ENCODE assay signal across 21 cellular contexts in the genomic region with DNA sequence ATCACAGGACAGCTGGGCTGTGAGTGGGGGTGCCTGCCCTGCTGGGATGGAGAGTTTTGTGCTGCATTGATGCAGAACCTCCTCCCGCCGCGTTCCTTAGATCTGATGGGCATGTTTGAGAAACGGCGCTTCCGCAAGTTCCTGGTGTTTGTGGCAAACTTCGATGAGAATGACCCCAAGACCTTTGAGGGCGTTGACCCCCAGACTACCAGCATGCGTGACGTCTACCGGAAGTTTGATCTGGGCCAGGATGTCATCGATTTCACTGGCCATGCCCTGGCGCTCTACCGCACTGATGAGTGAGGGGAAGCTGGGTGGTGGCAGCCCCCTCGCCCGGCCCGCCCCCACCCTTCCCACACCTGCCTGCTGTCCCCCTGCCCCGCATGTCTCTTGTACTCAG. TPM values are rescaled to one million over a fixed set of nuclear protein-coding genes. Genes with fewer than 3 reads are reported as not detected.
A peak's percentile ranks its signal among the peaks of the same experiment; 100 is the strongest.
DNase-seq lines count a peak whose midpoint lies in the region; ATAC-seq and TF ChIP-seq lines count a peak whose summit lies in the region.
"Had no signal": no experiment of that assay in that cellular context is flagged by ENCODE, and none has a peak within 500 bp of the region (broad histone marks: within the 10 kb centered on the region; RNA-seq: fewer than 3 reads in every experiment).

No MANE protein-coding gene starts in this region.

- H3K4me3 ChIP-seq in right lobe of liver = no peak overlapping the region
- H3K4me3 ChIP-seq: BLaER1, GM23338 had no signal

- intact Hi-C loops in right lobe of liver (cut with DNase I) = no loop called here

- H3K4me1 ChIP-seq in right lobe of liver = peaks cover 0 to 3% (median 0%) of the 10 kb centered on the region in 4 donors

- ATAC-seq in activated naive CD8-positive, alpha-beta T cell treated with anti-CD3 and anti-CD28 coated beads, Interleukin-2, amount 10 ng/mL, durations not matched to agents 7 days and 5 days (ENCODE audit: low read depth) = no peak
- ATAC-seq in activated naive CD8-positive, alpha-beta T cell treated with anti-CD3 and anti-CD28 coated beads, Interleukin-2, amount 50 U/mL, for 24 hours = no peak
- ATAC-seq in activated T-helper 17 cell treated with anti-CD3 and anti-CD28 coated beads, Interleukin-2, amount 50 U/mL, for 72 hours (replicated peaks) = no peak
- ATAC-seq in right lobe of liver = peak; percentile 35 to 56 (median 48)
- ATAC-seq in HG03045 (IDR thresholded peaks at IDR 0.05; ENCODE audit: unreplicated experiment) = no peak
- ATAC-seq: GM23338, HCT116 had no signal

- H3K27ac ChIP-seq in right lobe of liver = peak overlapping the region in 1 of 3 donors; percentile 14
- H3K27ac ChIP-seq: 22Rv1, BLaER1, C4-2B had no signal

- no peaks in the 10 kb centered on the region for H3K9me3 Mint-ChIP-seq in activated naive CD8-positive, alpha-beta T cell treated with anti-CD3 and anti-CD28 coated beads, Interleukin-2, amount 10 ng/mL, durations not matched to agents 7 days and 5 days
- H3K9me3 Mint-ChIP-seq in activated naive CD8-positive, alpha-beta T cell treated with anti-CD3 and anti-CD28 coated beads, Interleukin-2, amount 50 U/mL, for 24 hours = no peaks in the 10 kb centered on the region
- no peaks in the 10 kb centered on the region for H3K9me3 Mint-ChIP-seq in activated T-helper 17 cell treated with anti-CD3 and anti-CD28 coated beads, Interleukin-2, amount 50 U/mL, for 72 hours
- H3K9me3 Mint-ChIP-seq in neural crest cell = no peaks in the 10 kb centered on the region
- H3K9me3 Mint-ChIP-seq: CD8-positive, alpha-beta memory T cell; GM23338 had no signal

- no peaks in the 10 kb centered on the region for H3K27me3 Mint-ChIP-seq in activated naive CD8-positive, alpha-beta T cell treated with anti-CD3 and anti-CD28 coated beads, Interleukin-2, amount 10 ng/mL, durations not matched to agents 7 days and 5 days
- no peaks in the 10 kb centered on the region for H3K27me3 Mint-ChIP-seq in activated naive CD8-positive, alpha-beta T cell treated with anti-CD3 and anti-CD28 coated beads, Interleukin-2, amount 50 U/mL, for 24 hours
- H3K27me3 Mint-ChIP-seq in activated T-helper 17 cell treated with anti-CD3 and anti-CD28 coated beads, Interleukin-2, amount 50 U/mL, for 72 hours = no peaks in the 10 kb centered on the region
- no peaks in the 10 kb centered on the region for H3K27me3 Mint-ChIP-seq in neural crest cell (ENCODE audit: low read depth)
- H3K27me3 Mint-ChIP-seq: B cell; CD4-positive, CD25-positive, alpha-beta regulatory T cell had no signal

- H3K4me3 Mint-ChIP-seq in activated naive CD8-positive, alpha-beta T cell treated with anti-CD3 and anti-CD28 coated beads, Interleukin-2, amount 10 ng/mL, durations not matched to agents 7 days and 5 days = no peak overlapping the region
- H3K4me3 Mint-ChIP-seq in activated naive CD8-positive, alpha-beta T cell treated with anti-CD3 and anti-CD28 coated beads, Interleukin-2, amount 50 U/mL, for 24 hours = no peak overlapping the region
- peak overlapping the region; percentile 37 for H3K4me3 Mint-ChIP-seq in activated T-helper 17 cell treated with anti-CD3 and anti-CD28 coated beads, Interleukin-2, amount 50 U/mL, for 72 hours
- peak overlapping the region; percentile 49 for H3K4me3 Mint-ChIP-seq in neural crest cell
- H3K4me3 Mint-ChIP-seq: B cell, GM23338 had no signal

- H3K4me1 Mint-ChIP-seq in activated naive CD8-positive, alpha-beta T cell treated with anti-CD3 and anti-CD28 coated beads, Interleukin-2, amount 10 ng/mL, durations not matched to agents 7 days and 5 days = peaks cover 11% of the 10 kb centered on the region
- H3K4me1 Mint-ChIP-seq in activated naive CD8-positive, alpha-beta T cell treated with anti-CD3 and anti-CD28 coated beads, Interleukin-2, amount 50 U/mL, for 24 hours = peaks cover 18% of the 10 kb centered on the region
- peaks cover 6% of the 10 kb centered on the region for H3K4me1 Mint-ChIP-seq in activated T-helper 17 cell treated with anti-CD3 and anti-CD28 coated beads, Interleukin-2, amount 50 U/mL, for 72 hours
- H3K4me1 Mint-ChIP-seq in neural crest cell = peaks cover 19% of the 10 kb centered on the region

- H3K36me3 Mint-ChIP-seq in activated naive CD8-positive, alpha-beta T cell treated with anti-CD3 and anti-CD28 coated beads, Interleukin-2, amount 10 ng/mL, durations not matched to agents 7 days and 5 days = no peaks in the 10 kb centered on the region
- H3K36me3 Mint-ChIP-seq in activated naive CD8-positive, alpha-beta T cell treated with anti-CD3 and anti-CD28 coated beads, Interleukin-2, amount 50 U/mL, for 24 hours (ENCODE audit: low read depth) = peaks cover 5% of the 10 kb centered on the region
- peaks cover 76% of the 10 kb centered on the region for H3K36me3 Mint-ChIP-seq in activated T-helper 17 cell treated with anti-CD3 and anti-CD28 coated beads, Interleukin-2, amount 50 U/mL, for 72 hours (ENCODE audit: low read depth)
- H3K36me3 Mint-ChIP-seq in neural crest cell (ENCODE audit: low read depth) = peaks cover 3% of the 10 kb centered on the region

- 39% methylated on average over 10 of the region's 18 CpGs for WGBS in right lobe of liver (ENCODE audit: insufficient coverage, low coverage, low lambda C conversion rate, missing lambda C conversion rate)

- POLR2A ChIA-PET in activated naive CD8-positive, alpha-beta T cell treated with anti-CD3 and anti-CD28 coated beads, Interleukin-2, amount 10 ng/mL, durations not matched to agents 7 days and 5 days (lab: Charles Lee) = interaction anchor here (0.7 kb wide), 1 partner anchor 41 kb away, joined by 5 read pairs; the partner anchor contains the start of gene RPL10

- H3K27ac Mint-ChIP-seq in activated naive CD8-positive, alpha-beta T cell treated with anti-CD3 and anti-CD28 coated beads, Interleukin-2, amount 10 ng/mL, durations not matched to agents 7 days and 5 days = peak overlapping the region; percentile 45
- H3K27ac Mint-ChIP-seq in activated naive CD8-positive, alpha-beta T cell treated with anti-CD3 and anti-CD28 coated beads, Interleukin-2, amount 50 U/mL, for 24 hours = no peak overlapping the region
- no peak overlapping the region for H3K27ac Mint-ChIP-seq in activated T-helper 17 cell treated with anti-CD3 and anti-CD28 coated beads, Interleukin-2, amount 50 U/mL, for 72 hours
- no peak overlapping the region for H3K27ac Mint-ChIP-seq in neural crest cell (ENCODE audit: unreplicated experiment)
- H3K27ac Mint-ChIP-seq: B cell; CD4-positive, CD25-positive, alpha-beta regulatory T cell; GM23338; H9 had no signal

- H3K36me3 ChIP-seq in right lobe of liver = peaks cover 0 to under 1% (median 0%) of the 10 kb centered on the region in 4 donors

- no peak for DNase-seq in activated naive CD8-positive, alpha-beta T cell treated with anti-CD3 and anti-CD28 coated beads, Interleukin-2, amount 10 ng/mL, durations not matched to agents 7 days and 5 days
- no peak for DNase-seq in activated naive CD8-positive, alpha-beta T cell treated with anti-CD3 and anti-CD28 coated beads, Interleukin-2, amount 50 U/mL, for 24 hours
- DNase-seq in right lobe of liver (peak; percentile 59 to 72 (median 62)), neural crest cell (ENCODE audit: low read depth, low spot score) (no peak), NCI-H1694 treated with DMSO at 0.1 percent for 48 hours (lab: John Stamatoyannopoulos, UW) (no peak), DMS153 treated with DMSO at 0.1 percent for 48 hours (lab: John Stamatoyannopoulos, UW; ENCODE audit: unreplicated experiment) (no peak)
- DNase-seq: CD4-positive, CD25-positive, alpha-beta regulatory T cell; CD8-positive, alpha-beta memory T cell; DMS 273 treated with DMSO at 0.1 percent for 48 hours; DMS53; DMS79 treated with DMSO at 0.1 percent for 48 hours; GF-D8; H9 had no signal

- no peak for TF ChIP-seq POLR2A in right lobe of liver (IDR thresholded peaks at IDR 0.05)

- TF ChIP-seq CTCF in right lobe of liver (IDR thresholded peaks at IDR 0.05) = no peak
- TF ChIP-seq CTCF in neural crest cell (conservative IDR thresholded peaks at IDR 0.05) = no peak

- no peaks in the 10 kb centered on the region for H3K9me3 ChIP-seq in right lobe of liver

- H3K27me3 ChIP-seq in right lobe of liver = no peaks in the 10 kb centered on the region

RNA-seq across cellular contexts. Expression of gene GDI1, which starts 2.9 kb away (rescaled TPM):
- 100 to 1,000 TPM; 138 to 147 TPM for total RNA-seq in activated naive CD8-positive, alpha-beta T cell treated with anti-CD3 and anti-CD28 coated beads, Interleukin-2, amount 10 ng/mL, durations not matched to agents 7 days and 5 days
- total RNA-seq in activated T-helper 17 cell treated with anti-CD3 and anti-CD28 coated beads, Interleukin-2, amount 50 U/mL, for 72 hours = 100 to 1,000 TPM; 120 to 165 TPM
- total RNA-seq in right lobe of liver (10 to 100 TPM; 26.8 to 37.7 (median 30.9) TPM), neural crest cell (206 and 210 TPM in 2 replicates)

RNA-seq across cellular contexts. Expression of gene FAM50A, which starts 4.1 kb away (rescaled TPM):
- 10 to 100 TPM; 59.2 to 70.3 TPM for total RNA-seq in activated naive CD8-positive, alpha-beta T cell treated with anti-CD3 and anti-CD28 coated beads, Interleukin-2, amount 10 ng/mL, durations not matched to agents 7 days and 5 days
- 10 to 100 TPM; 49.3 to 71.4 TPM for total RNA-seq in activated T-helper 17 cell treated with anti-CD3 and anti-CD28 coated beads, Interleukin-2, amount 50 U/mL, for 72 hours
- 10 to 100 TPM; 19.2 to 36.8 (median 21.9) TPM for total RNA-seq in right lobe of liver
- 68.8 and 69.0 TPM in 2 replicates for total RNA-seq in neural crest cell

RNA-seq across cellular contexts. Expression of gene ATP6AP1, which starts 11.4 kb away (rescaled TPM):
- 10 to 100 TPM; 46.9 to 51.1 TPM for total RNA-seq in activated naive CD8-positive, alpha-beta T cell treated with anti-CD3 and anti-CD28 coated beads, Interleukin-2, amount 10 ng/mL, durations not matched to agents 7 days and 5 days
- total RNA-seq in activated T-helper 17 cell treated with anti-CD3 and anti-CD28 coated beads, Interleukin-2, amount 50 U/mL, for 72 hours = 10 to 100 TPM; 39.9 to 42.1 TPM
- total RNA-seq in right lobe of liver (10 to 100 TPM; 26.5 to 41.4 (median 32.4) TPM), neural crest cell (78.2 and 79.8 TPM in 2 replicates)

RNA-seq across cellular contexts. Expression of gene PLXNA3, which starts 18.2 kb away (rescaled TPM):
- 10 to 100 TPM; 62.5 to 64.1 TPM for total RNA-seq in activated naive CD8-positive, alpha-beta T cell treated with anti-CD3 and anti-CD28 coated beads, Interleukin-2, amount 10 ng/mL, durations not matched to agents 7 days and 5 days
- total RNA-seq in activated T-helper 17 cell treated with anti-CD3 and anti-CD28 coated beads, Interleukin-2, amount 50 U/mL, for 72 hours = 10 to 100 TPM; 63.2 to 67.8 TPM
- 10 to 100 TPM in 1 of 6 experiments, 1 to 10 TPM in 5; 1.3 to 22.8 (median 2.6) TPM for total RNA-seq in right lobe of liver
- total RNA-seq in neural crest cell = 74.1 and 75.1 TPM in 2 replicates

RNA-seq across cellular contexts. Expression of gene TAFAZZIN, which starts 28.5 kb away (rescaled TPM):
- 10 to 100 TPM; 94.7 to 95.3 TPM for total RNA-seq in activated naive CD8-positive, alpha-beta T cell treated with anti-CD3 and anti-CD28 coated beads, Interleukin-2, amount 10 ng/mL, durations not matched to agents 7 days and 5 days
- total RNA-seq in activated T-helper 17 cell treated with anti-CD3 and anti-CD28 coated beads, Interleukin-2, amount 50 U/mL, for 72 hours = 10 to 100 TPM; 39.3 to 40.8 TPM
- total RNA-seq in right lobe of liver (10 to 100 TPM; 12.6 to 23.0 (median 17.3) TPM), neural crest cell (45.7 and 47.1 TPM in 2 replicates)

Comparison
In these comparisons a context has a peak if more than half of its experiments do, and no peak if none do; other contexts are left out.
1. ATAC-seq: peak in right lobe of liver (4 of 4); none in activated naive CD8-positive, alpha-beta T cell treated with anti-CD3 and anti-CD28 coated beads, Interleukin-2, amount 10 ng/mL, durations not matched to agents 7 days and 5 days (single experiment), activated naive CD8-positive, alpha-beta T cell treated with anti-CD3 and anti-CD28 coated beads, Interleukin-2, amount 50 U/mL, for 24 hours (single experiment), activated T-helper 17 cell treated with anti-CD3 and anti-CD28 coated beads, Interleukin-2, amount 50 U/mL, for 72 hours (single experiment) and HG03045 (single experiment).
2. DNase-seq: peak in right lobe of liver (3 of 3); none in activated naive CD8-positive, alpha-beta T cell treated with anti-CD3 and anti-CD28 coated beads, Interleukin-2, amount 10 ng/mL, durations not matched to agents 7 days and 5 days (single experiment), activated naive CD8-positive, alpha-beta T cell treated with anti-CD3 and anti-CD28 coated beads, Interleukin-2, amount 50 U/mL, for 24 hours (single experiment), neural crest cell (single experiment), NCI-H1694 treated with DMSO at 0.1 percent for 48 hours (single experiment) and DMS153 treated with DMSO at 0.1 percent for 48 hours (single experiment).
3. H3K4me3 Mint-ChIP-seq: peak in activated T-helper 17 cell treated with anti-CD3 and anti-CD28 coated beads, Interleukin-2, amount 50 U/mL, for 72 hours (single experiment) and neural crest cell (single experiment); none in activated naive CD8-positive, alpha-beta T cell treated with anti-CD3 and anti-CD28 coated beads, Interleukin-2, amount 10 ng/mL, durations not matched to agents 7 days and 5 days (single experiment) and activated naive CD8-positive, alpha-beta T cell treated with anti-CD3 and anti-CD28 coated beads, Interleukin-2, amount 50 U/mL, for 24 hours (single experiment).